Comparison of ENCODE assay signal across 8 cellular contexts in the genomic region with DNA sequence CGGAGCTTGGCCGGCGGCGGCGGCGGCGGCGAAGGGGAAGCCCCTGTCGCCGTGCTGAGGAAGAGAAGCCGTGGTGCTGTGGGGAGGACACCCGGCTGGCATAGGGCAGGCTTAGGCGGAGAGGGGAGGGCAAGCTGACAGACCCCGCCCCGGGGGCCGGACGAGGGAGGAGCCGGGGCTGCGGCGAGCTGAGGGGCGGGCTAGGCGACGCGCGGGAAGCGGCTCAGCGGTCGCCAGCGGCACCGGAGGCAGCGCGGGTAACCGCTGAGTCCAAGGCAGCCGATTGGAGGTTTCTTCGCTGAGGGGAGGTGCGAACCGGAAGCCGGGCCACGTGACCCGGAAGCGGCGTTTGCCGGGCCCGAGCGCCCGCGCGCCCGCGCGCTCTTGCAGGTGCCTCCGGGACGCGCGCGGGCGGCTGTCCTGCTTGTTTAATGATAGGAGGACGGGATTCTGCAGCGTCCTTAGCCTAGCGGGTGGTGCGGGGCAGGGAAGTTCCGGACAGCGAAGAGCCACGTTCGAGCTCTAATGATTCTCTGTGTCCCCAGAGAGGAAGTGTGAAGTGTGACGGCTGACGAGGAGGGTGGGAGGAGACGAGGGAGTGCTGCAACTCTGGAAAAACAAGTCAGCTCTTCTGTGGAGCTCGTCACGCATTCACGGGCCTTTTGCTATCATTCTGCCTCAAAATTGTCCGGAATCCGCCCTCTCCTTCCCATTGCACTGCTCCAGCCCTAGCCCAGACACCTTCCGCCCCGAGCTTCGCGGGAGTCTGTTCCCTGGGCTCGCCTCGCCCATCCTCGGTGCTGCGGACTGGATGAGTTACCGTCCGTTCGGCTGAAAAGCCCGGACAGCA. TPM values are rescaled to one million over a fixed set of nuclear protein-coding genes. Genes with fewer than 3 reads are reported as not detected.
DNase-seq lines count a peak whose midpoint lies in the region; ATAC-seq, FAIRE-seq and TF ChIP-seq lines count a peak whose summit lies in the region.

A gene (minus strand): TSS at position 102 of the 850 bp plus-strand sequence. CDS start 2,289 bp downstream, outside the sequence.

- H3K9me2 ChIP-seq in OCI-LY1 (ENCODE audit: low read depth, low read length), result no peaks in the 10 kb centered on the region

- H3K4me1 ChIP-seq in OCI-LY1 (ENCODE audit: insufficient read depth, low read length, severe bottlenecking), result peaks cover 30% of the 10 kb centered on the region

- H3K36me3 Mint-ChIP-seq in mesothelial cell of epicardium, result no peaks in the 10 kb centered on the region

- H3K4me3 Mint-ChIP-seq in mesothelial cell of epicardium, result peak within 1 kb of the TSS; percentile 91

- peak within 1 kb of the TSS; percentile 91 for H3K4me2 ChIP-seq in OCI-LY1 (ENCODE audit: low read length)

- H3K4me1 Mint-ChIP-seq in mesothelial cell of epicardium, result peaks cover 34% of the 10 kb centered on the region

- H3K36me3 ChIP-seq in OCI-LY1 (ENCODE audit: insufficient read depth, low read length), result no peaks in the 10 kb centered on the region

- H3K4me3 ChIP-seq in OCI-LY1 (ENCODE audit: low read depth, low read length, poor library complexity, severe bottlenecking), result peak within 1 kb of the TSS; percentile 98

- H3K9me3 ChIP-seq in OCI-LY1 (ENCODE audit: low read length), result no peaks in the 10 kb centered on the region

- ATAC-seq in GM21526 (IDR thresholded peaks at IDR 0.05; ENCODE audit: low FRiP score, unreplicated experiment), result peak; percentile 95

- TF ChIP-seq CTCF in D721Med (IDR thresholded peaks at IDR 0.05; ENCODE audit: insufficient read depth, missing control alignments) (no peak), OCI-LY1 (IDR thresholded peaks at IDR 0.05; ENCODE audit: low read length) (no peak), mesothelial cell of epicardium (IDR thresholded peaks at IDR 0.05; ENCODE audit: unreplicated experiment) (no peak)

- H3K27ac Mint-ChIP-seq in mesothelial cell of epicardium, result peak within 1 kb of the TSS; percentile 96

- H3F3A ChIP-seq in OCI-LY1 (ENCODE audit: insufficient read depth, low read length), result no peaks in the 10 kb centered on the region

- H3K27ac ChIP-seq in OCI-LY1 (ENCODE audit: low read depth, low read length, poor library complexity, severe bottlenecking), result peak within 1 kb of the TSS; percentile 82

- DNase-seq in D721Med (ENCODE audit: insufficient read length, low spot score) (peak; percentile 21), HuH-7 (ENCODE audit: low spot score) (peak; percentile 70), mesothelial cell of epicardium (ENCODE audit: low spot score in 2 of 2, unreplicated experiment in 2 of 2) (peak; percentile 91 to 95)
- DNase-seq in activated CD8-positive, alpha-beta memory T cell treated with anti-CD3 and anti-CD28 coated beads, Interleukin-2, amount 50 U/mL, for 4 hours, result peak; percentile 98
- peak; percentile 83 to 98 for DNase-seq in stimulated activated CD8-positive, alpha-beta memory T cell treated with anti-CD3 and anti-CD28 coated beads, Interleukin-15, amount 100 ng/mL, for 4 hours (ENCODE audit: low read depth in 2 of 2)

- H3K9me3 Mint-ChIP-seq in mesothelial cell of epicardium, result no peaks in the 10 kb centered on the region

- H4K20me1 ChIP-seq in OCI-LY1 (ENCODE audit: insufficient read depth, low read length), result no peaks in the 10 kb centered on the region

- H3K27me3 Mint-ChIP-seq in mesothelial cell of epicardium (ENCODE audit: low read depth), result peaks cover 1% of the 10 kb centered on the region

- H2AFZ ChIP-seq in OCI-LY1 (ENCODE audit: low read length), result no peak within 1 kb of the TSS

- H3K27me3 ChIP-seq in OCI-LY1 (ENCODE audit: insufficient read depth, low read length), result no peaks in the 10 kb centered on the region

- no peak for FAIRE-seq in D721Med (lab: Jason Lieb, UNC)

- in situ Hi-C loops in endometrial microvascular endothelial cells (cut with HindIII; ENCODE audit: inconsistent ontology term, low pct_unique_long_range_greater_than_20kb, low sequenced_read_pairs), result no loop called here

- H3K79me2 ChIP-seq in OCI-LY1 (ENCODE audit: insufficient read depth, low read length), result peaks cover 10% of the 10 kb centered on the region; the same call in 1 of the 2 replicates

- H3K9ac ChIP-seq in OCI-LY1 (ENCODE audit: low read length), result peak within 1 kb of the TSS; percentile 91

RNA-seq across cellular contexts. Expression of the gene that starts here (rescaled TPM):
- 83.6 TPM for total RNA-seq in endometrial microvascular endothelial cells (ENCODE audit: inconsistent ontology term)
- total RNA-seq in mesothelial cell of epicardium, result 34.9 to 45.7 TPM (median 35.6 TPM) in 3 replicates

Comparison
In these comparisons a context has a peak if more than half of its experiments do, and no peak if none do; other contexts are left out.
1. Peak in every context shown above with its lines: DNase-seq, ATAC-seq, H3K4me3 ChIP-seq and H3K27ac ChIP-seq.
2. DNase-seq: peak in every context shown above with its lines; median percentile 98 in activated CD8-positive, alpha-beta memory T cell treated with anti-CD3 and anti-CD28 coated beads, Interleukin-2, amount 50 U/mL, for 4 hours; 93 in mesothelial cell of epicardium; 90 in stimulated activated CD8-positive, alpha-beta memory T cell treated with anti-CD3 and anti-CD28 coated beads, Interleukin-15, amount 100 ng/mL, for 4 hours; 70 in HuH-7; 21 in D721Med.